Comparison of ENCODE assay signal across 27 cellular contexts in genomic region chr6:99331531-99331930, GRCh38. TPM values are rescaled to one million over a fixed set of nuclear protein-coding genes. Genes with fewer than 3 reads are reported as not detected.
"Had no signal": no experiment of that assay in that cellular context is flagged by ENCODE, and none has a peak within 500 bp of the region (broad histone marks: within the 10 kb centered on the region; RNA-seq: fewer than 3 reads in every experiment).

No MANE protein-coding gene starts in this region.

- H2AFZ ChIP-seq: neural progenitor cell had no signal

- H3K4me2 ChIP-seq: neural progenitor cell had no signal

- ATAC-seq: activated CD4-positive, alpha-beta T cell treated with anti-CD3 and anti-CD28 coated beads for 36 hours; activated CD8-positive, alpha-beta memory T cell treated with anti-CD3 and anti-CD28 coated beads, Interleukin-2, amount 10 ng/mL, durations not matched to agents 7 days and 5 days; activated CD8-positive, alpha-beta T cell treated with anti-CD3 and anti-CD28 coated beads, Interleukin-2, amount 10 ng/mL, durations not matched to agents 7 days and 5 days; activated naive CD8-positive, alpha-beta T cell treated with anti-CD3 and anti-CD28 coated beads, Interleukin-2, amount 50 U/mL, for 24 hours; esophagus mucosa; foreskin keratinocyte; heart left ventricle; naive thymus-derived CD4-positive, alpha-beta T cell; stimulated activated memory B cell treated with anti-CD40 and anti-IgM and Interleukin-4, amounts not matched to agents 10 μg/mL and 1 μg/mL and 100 μg/mL, for 72 hours had no signal

- H3K36me3 ChIP-seq: heart left ventricle, neural progenitor cell, prostate gland, thyroid gland, upper lobe of left lung had no signal

- H3K27ac ChIP-seq: foreskin keratinocyte, heart left ventricle, neural progenitor cell, prostate gland, stomach, thyroid gland, upper lobe of left lung had no signal

- DNase-seq: activated CD4-positive, alpha-beta T cell treated with anti-CD3 and anti-CD28 coated beads for 36 hours; activated CD4-positive, CD25-positive, alpha-beta regulatory T cell; activated CD8-positive, alpha-beta memory T cell treated with anti-CD3 and anti-CD28 coated beads, Interleukin-2, amount 10 ng/mL, durations not matched to agents 7 days and 5 days; activated CD8-positive, alpha-beta T cell treated with anti-CD3 and anti-CD28 coated beads, Interleukin-2, amount 10 ng/mL, durations not matched to agents 7 days and 5 days; activated naive CD8-positive, alpha-beta T cell treated with anti-CD3 and anti-CD28 coated beads, Interleukin-2, amount 50 U/mL, for 24 hours; activated T-cell treated with anti-CD3 and anti-CD28 coated beads, Interleukin-2, amount 50 U/mL, for 48 hours; amygdala; central memory CD4-positive, alpha-beta T cell; foreskin keratinocyte; heart left ventricle; midbrain; naive thymus-derived CD4-positive, alpha-beta T cell; retina; sigmoid colon; small intestine; stimulated activated CD4-positive, alpha-beta T cell treated with anti-CD3 and anti-CD28 coated beads, Interleukin-1b, Interleukin-23, amount 100 ng/mL, for 48 hours; stimulated activated CD4-positive, alpha-beta T cell treated with anti-CD3 and anti-CD28 coated beads, Interleukin-4, amount 100 ng/mL, for 4 hours; stimulated activated CD8-positive, alpha-beta memory T cell treated with anti-CD3 and anti-CD28 coated beads, Interleukin-4, amount 100 ng/mL, for 48 hours; stomach; T-helper 2 cell; thyroid gland; upper lobe of left lung had no signal

- H3K9ac ChIP-seq: neural progenitor cell had no signal

- H3K27me3 ChIP-seq: foreskin keratinocyte, neural progenitor cell, sigmoid colon, stomach, thyroid gland, upper lobe of left lung had no signal

- H3K4me3 ChIP-seq: heart left ventricle, neural progenitor cell, prostate gland, sigmoid colon, stomach, thyroid gland, upper lobe of left lung had no signal

- H3K4me1 ChIP-seq: foreskin keratinocyte, heart left ventricle, prostate gland, thyroid gland had no signal

- H3K9me3 ChIP-seq: heart left ventricle, prostate gland, sigmoid colon, stomach, thyroid gland, upper lobe of left lung had no signal

RNA-seq across cellular contexts. Expression of gene FAXC, which starts 17.9 kb away (rescaled TPM):
- total RNA-seq: activated CD8-positive, alpha-beta T cell treated with anti-CD3 and anti-CD28 coated beads, Interleukin-2, amount 10 ng/mL, durations not matched to agents 7 days and 5 days; activated T-helper 2 cell treated with anti-CD3 and anti-CD28 coated beads, Interferon-gamma antibody, Interleukin-2, Interleukin-4, amounts not matched to agents 10 μg/mL and 5 μg/mL and 100 μg/mL, durations not matched to agents 14 hours and 24 hours and 36 hours; naive thymus-derived CD4-positive, alpha-beta T cell had no signal
- polyA plus RNA-seq: naive thymus-derived CD4-positive, alpha-beta T cell had no signal
